ENCODE assay signal across 28 cellular contexts in genomic region chr3:196122688-196123046, GRCh38.
DNase-seq lines count a peak whose midpoint lies in the region; ATAC-seq and TF ChIP-seq lines count a peak whose summit lies in the region.
"Had no signal": no experiment of that assay in that cellular context is flagged by ENCODE, and none has a peak within 500 bp of the region (broad histone marks: within the 10 kb centered on the region; RNA-seq: fewer than 3 reads in every experiment).

No MANE protein-coding gene starts in this region.

- H3K79me2 ChIP-seq in Loucy (ENCODE audit: insufficient read depth, low read length), result peaks cover 51% of the 10 kb centered on the region

- no peak overlapping the region for H3K4me3 Mint-ChIP-seq in memory B cell
- no peak overlapping the region for H3K4me3 Mint-ChIP-seq in stimulated activated effector memory CD8-positive, alpha-beta T cell treated with anti-CD3 and anti-CD28 coated beads, Interleukin-12 subunit alpha, Interleukin-12 subunit beta, amount 100 ng/mL, for 72 hours
- H3K4me3 Mint-ChIP-seq: activated CD8-positive, alpha-beta T cell treated with anti-CD3 and anti-CD28 coated beads, Interleukin-2, amount 10 ng/mL, durations not matched to agents 7 days and 5 days; activated naive CD4-positive, alpha-beta T cell treated with anti-CD3 and anti-CD28 coated beads, Interleukin-2, amount 10 ng/mL, durations not matched to agents 7 days and 5 days; brain; CD4-positive, alpha-beta T cell; stimulated activated naive CD8-positive, alpha-beta T cell treated with anti-CD3 and anti-CD28 coated beads, Interleukin-15, amount 100 ng/mL, for 72 hours; T-helper 2 cell treated with Interferon-gamma antibody and Interleukin-4, amounts not matched to agents 5 μg/mL and 100 μg/mL, for 36 hours had no signal

- no peak for TF ChIP-seq CTCF in Loucy (conservative IDR thresholded peaks at IDR 0.05; ENCODE audit: low read length)

- H3K27me3 Mint-ChIP-seq in memory B cell, result no peaks in the 10 kb centered on the region
- H3K27me3 Mint-ChIP-seq: activated naive CD4-positive, alpha-beta T cell treated with anti-CD3 and anti-CD28 coated beads, Interleukin-2, amount 10 ng/mL, durations not matched to agents 7 days and 5 days; CD4-positive, alpha-beta T cell; naive thymus-derived CD4-positive, alpha-beta T cell; stimulated activated naive CD8-positive, alpha-beta T cell treated with anti-CD3 and anti-CD28 coated beads, Interleukin-15, amount 100 ng/mL, for 72 hours had no signal

- H4K20me1 ChIP-seq in Loucy (ENCODE audit: insufficient read depth, low read length, poor library complexity, severe bottlenecking), result no peaks in the 10 kb centered on the region

- H3K4me1 ChIP-seq in Loucy (ENCODE audit: insufficient read depth, low read length, poor library complexity, severe bottlenecking), result peaks cover 67% of the 10 kb centered on the region
- H3K4me1 ChIP-seq: esophagus muscularis mucosa, uterus had no signal

- H3K4me2 ChIP-seq in Loucy (ENCODE audit: low read depth, low read length, poor library complexity, severe bottlenecking), result peak overlapping the region; percentile 79

- no peaks in the 10 kb centered on the region for H3K36me3 Mint-ChIP-seq in memory B cell
- H3K36me3 Mint-ChIP-seq in stimulated activated effector memory CD8-positive, alpha-beta T cell treated with anti-CD3 and anti-CD28 coated beads, Interleukin-12 subunit alpha, Interleukin-12 subunit beta, amount 100 ng/mL, for 72 hours, result no peaks in the 10 kb centered on the region
- H3K36me3 Mint-ChIP-seq: brain had no signal

- H3K9me2 ChIP-seq in Loucy (replicated peaks; ENCODE audit: low read depth, low read length), result no peaks in the 10 kb centered on the region

- peak overlapping the region; percentile 89 for H3K9ac ChIP-seq in Loucy (ENCODE audit: low read depth, low read length, poor library complexity, severe bottlenecking)

- H3K4me1 Mint-ChIP-seq in memory B cell, result peaks cover 35% of the 10 kb centered on the region
- H3K4me1 Mint-ChIP-seq in stimulated activated effector memory CD8-positive, alpha-beta T cell treated with anti-CD3 and anti-CD28 coated beads, Interleukin-12 subunit alpha, Interleukin-12 subunit beta, amount 100 ng/mL, for 72 hours, result peaks cover 37% of the 10 kb centered on the region

- H3K27me3 ChIP-seq in Loucy (ENCODE audit: insufficient read depth, low read length, poor library complexity, severe bottlenecking), result no peaks in the 10 kb centered on the region
- H3K27me3 ChIP-seq: left lung, uterus had no signal

- H3K27ac Mint-ChIP-seq in memory B cell, result peak overlapping the region; percentile 36
- peak overlapping the region; percentile 15 for H3K27ac Mint-ChIP-seq in stimulated activated effector memory CD8-positive, alpha-beta T cell treated with anti-CD3 and anti-CD28 coated beads, Interleukin-12 subunit alpha, Interleukin-12 subunit beta, amount 100 ng/mL, for 72 hours
- H3K27ac Mint-ChIP-seq: activated naive CD4-positive, alpha-beta T cell treated with anti-CD3 and anti-CD28 coated beads, Interleukin-2, amount 10 ng/mL, durations not matched to agents 7 days and 5 days; brain; CD4-positive, alpha-beta T cell; T-helper 2 cell treated with Interferon-gamma antibody and Interleukin-4, amounts not matched to agents 5 μg/mL and 100 μg/mL, for 36 hours had no signal

- DNase-seq in NOMO-1 (lab: John Stamatoyannopoulos, UW; ENCODE audit: unreplicated experiment in 2 of 2) (peak; percentile 48 to 58), NOMO-1 treated with DMSO at 0.1 percent for 48 hours (lab: John Stamatoyannopoulos, UW; ENCODE audit: unreplicated experiment) (no peak), memory B cell (ENCODE audit: low spot score in 2 of 2) (no peak), NCI-H2171 treated with DMSO at 0.1 percent for 48 hours (lab: John Stamatoyannopoulos, UW) (no peak), SHP77 treated with DMSO at 0.1 percent for 48 hours (lab: John Stamatoyannopoulos, UW) (no peak)
- no peak for DNase-seq in stimulated activated effector memory CD8-positive, alpha-beta T cell treated with anti-CD3 and anti-CD28 coated beads, Interleukin-12 subunit alpha, Interleukin-12 subunit beta, amount 100 ng/mL, for 72 hours (ENCODE audit: low spot score in 2 of 2)
- DNase-seq: 8988T; activated CD8-positive, alpha-beta T cell treated with anti-CD3 and anti-CD28 coated beads, Interleukin-2, amount 10 ng/mL, durations not matched to agents 7 days and 5 days; activated naive CD4-positive, alpha-beta T cell treated with anti-CD3 and anti-CD28 coated beads, Interleukin-2, amount 10 ng/mL, durations not matched to agents 7 days and 5 days; CD4-positive, alpha-beta T cell; dermis blood vessel endothelial cell; H7; left lung; midbrain; naive thymus-derived CD4-positive, alpha-beta T cell; NCI-H1092 treated with DMSO at 0.1 percent for 48 hours; NCI-H1930; NCI-H526; SIG-M5; stimulated activated naive CD8-positive, alpha-beta T cell treated with anti-CD3 and anti-CD28 coated beads, Interleukin-15, amount 100 ng/mL, for 72 hours; uterus had no signal

- H3F3A ChIP-seq in Loucy (ENCODE audit: low read depth), result peaks cover 19% of the 10 kb centered on the region

- no peaks in the 10 kb centered on the region for H3K9me3 ChIP-seq in Loucy (ENCODE audit: insufficient read depth, low read depth, low read length)
- H3K9me3 ChIP-seq: esophagus muscularis mucosa, left lung, thoracic aorta, uterus had no signal

- ATAC-seq in memory B cell (ENCODE audit: low read depth), result no peak
- ATAC-seq in stimulated activated effector memory CD8-positive, alpha-beta T cell treated with anti-CD3 and anti-CD28 coated beads, Interleukin-12 subunit alpha, Interleukin-12 subunit beta, amount 100 ng/mL, for 72 hours, result no peak
- ATAC-seq in GM18519 (IDR thresholded peaks at IDR 0.05; ENCODE audit: low FRiP score, unreplicated experiment), result no peak
- ATAC-seq: activated CD8-positive, alpha-beta T cell treated with anti-CD3 and anti-CD28 coated beads, Interleukin-2, amount 10 ng/mL, durations not matched to agents 7 days and 5 days; stimulated activated naive CD8-positive, alpha-beta T cell treated with anti-CD3 and anti-CD28 coated beads, Interleukin-15, amount 100 ng/mL, for 72 hours had no signal

- H3K36me3 ChIP-seq in Loucy (ENCODE audit: insufficient read depth, low read length), result no peaks in the 10 kb centered on the region
- H3K36me3 ChIP-seq: esophagus muscularis mucosa, left lung, thoracic aorta, uterus had no signal

- no peak overlapping the region for H2AFZ ChIP-seq in Loucy (ENCODE audit: low read length)

- H3K4me3 ChIP-seq in Loucy (ENCODE audit: low read length, poor library complexity, severe bottlenecking), result peak overlapping the region; percentile 1
- H3K4me3 ChIP-seq: esophagus muscularis mucosa, left lung, skin epidermis, thoracic aorta, uterus had no signal

- H3K9me3 Mint-ChIP-seq in memory B cell, result no peaks in the 10 kb centered on the region
- H3K9me3 Mint-ChIP-seq in stimulated activated effector memory CD8-positive, alpha-beta T cell treated with anti-CD3 and anti-CD28 coated beads, Interleukin-12 subunit alpha, Interleukin-12 subunit beta, amount 100 ng/mL, for 72 hours, result no peaks in the 10 kb centered on the region
- H3K9me3 Mint-ChIP-seq: CD4-positive, alpha-beta T cell; stimulated activated naive CD8-positive, alpha-beta T cell treated with anti-CD3 and anti-CD28 coated beads, Interleukin-15, amount 100 ng/mL, for 72 hours; T-helper 2 cell treated with Interferon-gamma antibody and Interleukin-4, amounts not matched to agents 5 μg/mL and 100 μg/mL, for 36 hours had no signal

Comparison
In these comparisons a context has a peak if more than half of its experiments do, and no peak if none do; other contexts are left out.
1. DNase-seq: peak in NOMO-1 (2 of 2); none in NOMO-1 treated with DMSO at 0.1 percent for 48 hours (single experiment), memory B cell (0 of 2), stimulated activated effector memory CD8-positive, alpha-beta T cell treated with anti-CD3 and anti-CD28 coated beads, Interleukin-12 subunit alpha, Interleukin-12 subunit beta, amount 100 ng/mL, for 72 hours (0 of 2), NCI-H2171 treated with DMSO at 0.1 percent for 48 hours (single experiment) and SHP77 treated with DMSO at 0.1 percent for 48 hours (single experiment).